8 cellular contexts compared by ENCODE assay signal in genomic region chr13:45121421-45121820, GRCh38. TPM values are rescaled to one million over a fixed set of nuclear protein-coding genes. Genes with fewer than 3 reads are reported as not detected.
DNase-seq lines count a peak whose midpoint lies in the region; ATAC-seq and TF ChIP-seq lines count a peak whose summit lies in the region.

No MANE protein-coding gene starts in this region.

- H3K79me2 ChIP-seq in Loucy (ENCODE audit: insufficient read depth, low read length) = peaks cover 54% of the 10 kb centered on the region

- peak overlapping the region; percentile 78 for H3K4me3 ChIP-seq in Loucy (ENCODE audit: low read length, poor library complexity, severe bottlenecking)
- peak overlapping the region in 57 of 59 donors; percentile 68 to 100 (median 92) for H3K4me3 ChIP-seq in dorsolateral prefrontal cortex
- H3K4me3 ChIP-seq in neuron (ENCODE audit: low read length) = peak overlapping the region; percentile 85

- H3K36me3 ChIP-seq in Loucy (ENCODE audit: insufficient read depth, low read length) = no peaks in the 10 kb centered on the region
- no peaks in the 10 kb centered on the region for H3K36me3 ChIP-seq in neuron (ENCODE audit: insufficient read depth, low read length)

- no peaks in the 10 kb centered on the region for H3F3A ChIP-seq in Loucy (ENCODE audit: low read depth)

- H3K4me2 ChIP-seq in Loucy (ENCODE audit: low read depth, low read length, poor library complexity, severe bottlenecking) = peak overlapping the region; percentile 92

- H3K27me3 ChIP-seq in Loucy (ENCODE audit: insufficient read depth, low read length, poor library complexity, severe bottlenecking) = no peaks in the 10 kb centered on the region
- no peaks in the 10 kb centered on the region for H3K27me3 ChIP-seq in dorsolateral prefrontal cortex
- H3K27me3 ChIP-seq in neuron (ENCODE audit: insufficient read depth, low read length) = no peaks in the 10 kb centered on the region

- ATAC-seq in GM21360 (IDR thresholded peaks at IDR 0.05; ENCODE audit: unreplicated experiment) = no peak

- H3K4me1 ChIP-seq in Loucy (ENCODE audit: insufficient read depth, low read length, poor library complexity, severe bottlenecking) (peaks cover 28% of the 10 kb centered on the region), neuron (ENCODE audit: insufficient read depth, low read length) (peaks cover 21% of the 10 kb centered on the region)

- in situ Hi-C loops in Caki2 (cut with HindIII; ENCODE audit: low pct_unique_long_range_greater_than_20kb, low sequenced_read_pairs) (no loop called here), G401 (cut with HindIII; ENCODE audit: low sequenced_read_pairs) (no loop called here)

- DNase-seq in Caki2 (ENCODE audit: low read depth) (peak; percentile 21), dorsolateral prefrontal cortex (no peak), G401 (ENCODE audit: low spot score) (no peak), DMS53 treated with DMSO at 0.1 percent for 48 hours (lab: John Stamatoyannopoulos, UW; ENCODE audit: unreplicated experiment) (no peak)
- DNase-seq in stimulated activated CD4-positive, alpha-beta T cell treated with anti-CD3 and anti-CD28 coated beads, Interleukin-2, amount 100 ng/mL, for 24 hours = no peak

- H4K20me1 ChIP-seq in Loucy (ENCODE audit: insufficient read depth, low read length, poor library complexity, severe bottlenecking) = peaks cover 14% of the 10 kb centered on the region

- H3K9me3 ChIP-seq in Loucy (ENCODE audit: insufficient read depth, low read depth, low read length) = no peaks in the 10 kb centered on the region
- peaks cover 2% of the 10 kb centered on the region for H3K9me3 ChIP-seq in neuron (ENCODE audit: low read length)

- H3K9me2 ChIP-seq in Loucy (replicated peaks; ENCODE audit: low read depth, low read length) = no peaks in the 10 kb centered on the region

- TF ChIP-seq CTCF in Loucy (conservative IDR thresholded peaks at IDR 0.05; ENCODE audit: low read length) = peak; percentile 43
- TF ChIP-seq CTCF in dorsolateral prefrontal cortex (IDR thresholded peaks at IDR 0.05 in 54 of 56, conservative IDR thresholded peaks at IDR 0.05 in 2 of 56; ENCODE audit: low read depth in 1 of 56, partially characterized antibody in 56 of 56) = no peak

- no peak overlapping the region for H2AFZ ChIP-seq in Loucy (ENCODE audit: low read length)
- H2AFZ ChIP-seq in neuron (ENCODE audit: low read depth, low read length) = no peak overlapping the region

- intact Hi-C loops in dorsolateral prefrontal cortex (cut with DNase I) = loop anchor here (5.0 to 10.0 kb wide), 3 partner anchors 63 to 161 kb away; no protein-coding TSS in a partner anchor

- peak overlapping the region; percentile 76 for H3K9ac ChIP-seq in Loucy (ENCODE audit: low read depth, low read length, poor library complexity, severe bottlenecking)

- peak overlapping the region in 1 of 59 donors; percentile 92 for H3K27ac ChIP-seq in dorsolateral prefrontal cortex

RNA-seq across cellular contexts. Expression of gene GTF2F2, which starts 1.1 kb away (rescaled TPM):
- total RNA-seq in Caki2 (2014; rRNA removed; shearing (Covaris generic); ENCODE audit: low replicate concordance) = 17.3 and 25.2 TPM in 2 replicates
- 10 to 100 TPM in 119 of 120 experiments, 1 to 10 TPM in 1; 9.9 to 19.8 (median 13.9) TPM for total RNA-seq in dorsolateral prefrontal cortex
- total RNA-seq in G401 (2014; rRNA removed; shearing (Covaris generic)) = 42.2 and 47.5 TPM in 2 replicates
